9 cellular contexts compared by ENCODE assay signal in genomic region chrX:125203379-125203736, GRCh38.
DNase-seq lines count a peak whose midpoint lies in the region; ATAC-seq and TF ChIP-seq lines count a peak whose summit lies in the region.
"Had no signal": no experiment of that assay in that cellular context is flagged by ENCODE, and none has a peak within 500 bp of the region (broad histone marks: within the 10 kb centered on the region; RNA-seq: fewer than 3 reads in every experiment).

No MANE protein-coding gene starts in this region.

- in situ Hi-C loops in Caki2 (cut with HindIII; ENCODE audit: low pct_unique_long_range_greater_than_20kb, low sequenced_read_pairs): no loop called here

- H3K36me3 ChIP-seq in esophagus (ENCODE audit: control insufficient read depth in 2 of 2, insufficient read depth in 2 of 2, low read length in 1 of 2) (no peaks in the 10 kb centered on the region), prostate gland (no peaks in the 10 kb centered on the region)

- no peak for TF ChIP-seq CTCF in prostate gland (IDR thresholded peaks at IDR 0.05)

- H3K9me3 ChIP-seq in esophagus (ENCODE audit: control insufficient read depth in 2 of 2, insufficient read depth in 1 of 2, low read depth in 1 of 2, low read length in 1 of 2) (no peaks in the 10 kb centered on the region), prostate gland (no peaks in the 10 kb centered on the region)

- H3K27ac ChIP-seq in esophagus (ENCODE audit: low read depth in 2 of 2, low read length in 1 of 2) (no peak overlapping the region), prostate gland (peak overlapping the region; percentile 49 to 66)

- peak overlapping the region; percentile 14 to 34 for H3K4me3 ChIP-seq in esophagus (ENCODE audit: low read depth in 1 of 2, low read length in 2 of 2)
- H3K4me3 ChIP-seq in prostate gland: peak overlapping the region; percentile 34 to 42
- H3K4me3 ChIP-seq: GM12878 had no signal

- WGBS in esophagus, 2 donors: 1 to 38% methylated on average over 25 of the region's 25 CpGs
- WGBS in prostate gland: under 1% methylated on average over 17 of the region's 25 CpGs

- H3K27me3 ChIP-seq in esophagus (ENCODE audit: control insufficient read depth in 1 of 2, insufficient read depth in 2 of 2, low read length in 2 of 2) (no peaks in the 10 kb centered on the region), prostate gland (replicated peaks; ENCODE audit: insufficient read depth) (no peaks in the 10 kb centered on the region)

- DNase-seq in Caki2 (ENCODE audit: low read depth) (peak; percentile 1), NCI-H748 (lab: John Stamatoyannopoulos, UW; ENCODE audit: unreplicated experiment) (peak; percentile 66), prostate gland (ENCODE audit: low spot score) (no peak)
- DNase-seq in activated CD8-positive, alpha-beta memory T cell treated with anti-CD3 and anti-CD28 coated beads, Interleukin-2, amount 50 U/mL, for 48 hours: no peak
- no peak for DNase-seq in effector CD4-positive, alpha-beta T cell

- TF ChIP-seq POLR2A in prostate gland (IDR thresholded peaks at IDR 0.05): no peak

- H3K4me1 ChIP-seq in esophagus (ENCODE audit: control insufficient read depth in 2 of 2, insufficient read depth in 2 of 2, low read length in 1 of 2) (no peaks in the 10 kb centered on the region), prostate gland (replicated peaks) (no peaks in the 10 kb centered on the region)

- intact Hi-C loops in prostate gland (cut with DNase I): no loop called here

- no peak for ATAC-seq in HG02610 (IDR thresholded peaks at IDR 0.05; ENCODE audit: unreplicated experiment)
- ATAC-seq in GM18517 (IDR thresholded peaks at IDR 0.05; ENCODE audit: unreplicated experiment): no peak
- ATAC-seq: GM12878 had no signal

Comparison
In these comparisons a context has a peak if more than half of its experiments do, and no peak if none do; other contexts are left out.
1. DNase-seq: peak in Caki2 (single experiment) and NCI-H748 (single experiment); none in prostate gland (single experiment), activated CD8-positive, alpha-beta memory T cell treated with anti-CD3 and anti-CD28 coated beads, Interleukin-2, amount 50 U/mL, for 48 hours (single experiment) and effector CD4-positive, alpha-beta T cell (single experiment).
2. H3K27ac ChIP-seq: peak in prostate gland (2 of 2); none in esophagus (0 of 2).